ENCODE assay signal across 9 cellular contexts in the genomic region with DNA sequence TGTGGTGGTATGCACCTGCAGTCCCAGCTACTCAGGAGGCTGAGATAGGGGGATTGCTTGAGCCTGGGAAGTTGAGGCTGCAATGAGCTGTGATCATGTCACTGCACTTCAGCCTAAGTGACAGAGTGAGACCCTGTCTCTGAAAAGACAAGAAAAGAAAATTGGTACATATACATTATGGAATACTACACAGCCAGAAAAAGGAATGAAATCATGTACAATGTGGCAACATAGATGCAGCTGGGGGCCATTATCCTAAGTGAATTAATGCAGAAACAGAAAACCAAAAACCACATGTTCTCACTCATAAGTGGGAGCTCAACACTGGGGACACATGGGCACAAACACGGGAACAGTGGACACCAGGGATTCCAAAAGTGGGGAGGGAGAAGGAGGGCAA. TPM values are rescaled to one million over a fixed set of nuclear protein-coding genes. Genes with fewer than 3 reads are reported as not detected.
"Had no signal": no experiment of that assay in that cellular context is flagged by ENCODE, and none has a peak within 500 bp of the region (broad histone marks: within the 10 kb centered on the region; RNA-seq: fewer than 3 reads in every experiment).

No MANE protein-coding gene starts in this region.

- H3K4me3 ChIP-seq: GM12878 had no signal

- FAIRE-seq: G401.6, GM12878, GM12891, GM12892, GM18507, GM19239 had no signal

- ATAC-seq: GM12878 had no signal

- DNase-seq: GDM1, GF-D8 had no signal

RNA-seq across cellular contexts. Expression of a gene that starts 7.1 kb away (rescaled TPM):
- total RNA-seq: G401, GM12878 had no signal
- polyA plus RNA-seq: GM12878 had no signal

RNA-seq across cellular contexts. Expression of a gene that starts 23.0 kb away (rescaled TPM):
- total RNA-seq: G401, GM12878 had no signal
- polyA plus RNA-seq: GM12878 had no signal

RNA-seq across cellular contexts. Expression of a gene that starts 34.6 kb away (rescaled TPM):
- total RNA-seq: G401, GM12878 had no signal
- polyA plus RNA-seq: GM12878 had no signal

RNA-seq across cellular contexts. Expression of a gene that starts 52.3 kb away (rescaled TPM):
- total RNA-seq: GM12878 had no signal
- polyA plus RNA-seq: GM12878 had no signal
